11 cellular contexts compared by ENCODE assay signal in genomic region chr11:10349281-10349665, GRCh38.
"Had no signal": no experiment of that assay in that cellular context is flagged by ENCODE, and none has a peak within 500 bp of the region (broad histone marks: within the 10 kb centered on the region; RNA-seq: fewer than 3 reads in every experiment).

No MANE protein-coding gene starts in this region.

- DNase-seq: activated effector memory CD4-positive, alpha-beta T cell treated with anti-CD3 and anti-CD28 coated beads, Interleukin-2, amount 50 U/mL, for 16 hours; activated T-cell treated with anti-CD3 and anti-CD28 coated beads, Interleukin-2, amount 50 U/mL, for 1 hour; glutamatergic neuron; stimulated activated CD4-positive, alpha-beta T cell treated with anti-CD3 and anti-CD28 coated beads, Interleukin-15, amount 100 ng/mL, for 24 hours; tibial artery had no signal

- H3K9me3 ChIP-seq: ascending aorta, esophagus muscularis mucosa, tibial artery, vagina had no signal

- H3K4me3 Mint-ChIP-seq: memory B cell had no signal

- H3K4me1 ChIP-seq: vagina had no signal

- H3K27ac Mint-ChIP-seq: activated naive CD4-positive, alpha-beta T cell treated with anti-CD3 and anti-CD28 coated beads, Interleukin-2, amount 50 U/mL, for 72 hours; memory B cell had no signal

- H3K36me3 ChIP-seq: ascending aorta, esophagus muscularis mucosa, tibial artery, vagina had no signal

- H3K27ac ChIP-seq: ascending aorta, tibial artery, vagina had no signal

- H3K4me3 ChIP-seq: ascending aorta, esophagus muscularis mucosa, tibial artery, vagina had no signal

- ATAC-seq: activated CD4-positive, CD25-positive, alpha-beta regulatory T cell treated with anti-CD3 and anti-CD28 coated beads, Interleukin-2, amount 50 U/mL, for 24 hours; activated naive CD4-positive, alpha-beta T cell treated with anti-CD3 and anti-CD28 coated beads, Interleukin-2, amount 50 U/mL, for 72 hours had no signal

- H3K27me3 ChIP-seq: ascending aorta, esophagus muscularis mucosa, tibial artery, vagina had no signal

- H3K36me3 Mint-ChIP-seq: activated naive CD4-positive, alpha-beta T cell treated with anti-CD3 and anti-CD28 coated beads, Interleukin-2, amount 50 U/mL, for 72 hours; memory B cell had no signal

- H3K9me3 Mint-ChIP-seq: activated naive CD4-positive, alpha-beta T cell treated with anti-CD3 and anti-CD28 coated beads, Interleukin-2, amount 50 U/mL, for 72 hours; memory B cell had no signal
